1 cellular context compared by ENCODE assay signal in the genomic region with DNA sequence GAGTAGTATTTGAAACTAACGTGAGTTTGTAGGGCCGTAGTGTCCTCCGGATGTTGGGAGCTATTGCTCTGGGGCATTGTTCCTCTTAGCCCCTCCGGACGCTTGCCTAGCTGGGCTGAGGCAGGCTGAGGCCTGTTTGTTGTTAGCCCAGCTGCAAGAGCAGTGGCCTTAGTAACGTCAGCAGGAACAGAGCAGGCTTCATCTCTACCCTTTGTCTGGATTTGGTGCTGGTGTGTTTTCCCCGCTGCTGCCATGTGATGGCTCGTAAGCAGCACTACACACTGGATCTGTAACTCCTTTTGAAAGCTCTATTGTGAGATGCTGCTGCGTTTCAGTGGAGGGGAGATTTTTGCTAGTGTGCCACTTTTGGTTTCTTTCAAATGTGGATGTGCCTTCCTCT.
TF ChIP-seq lines count a peak whose summit lies in the region.

No MANE protein-coding gene starts in this region.

TF ChIP-seq in SK-N-SH treated with all-trans-retinoic acid at 6 μM for 48 hours, 23 proteins besides CTCF, POLR2A, EP300 and RAD21 (continued from another document):
- TF ChIP-seq, protein P1, sequence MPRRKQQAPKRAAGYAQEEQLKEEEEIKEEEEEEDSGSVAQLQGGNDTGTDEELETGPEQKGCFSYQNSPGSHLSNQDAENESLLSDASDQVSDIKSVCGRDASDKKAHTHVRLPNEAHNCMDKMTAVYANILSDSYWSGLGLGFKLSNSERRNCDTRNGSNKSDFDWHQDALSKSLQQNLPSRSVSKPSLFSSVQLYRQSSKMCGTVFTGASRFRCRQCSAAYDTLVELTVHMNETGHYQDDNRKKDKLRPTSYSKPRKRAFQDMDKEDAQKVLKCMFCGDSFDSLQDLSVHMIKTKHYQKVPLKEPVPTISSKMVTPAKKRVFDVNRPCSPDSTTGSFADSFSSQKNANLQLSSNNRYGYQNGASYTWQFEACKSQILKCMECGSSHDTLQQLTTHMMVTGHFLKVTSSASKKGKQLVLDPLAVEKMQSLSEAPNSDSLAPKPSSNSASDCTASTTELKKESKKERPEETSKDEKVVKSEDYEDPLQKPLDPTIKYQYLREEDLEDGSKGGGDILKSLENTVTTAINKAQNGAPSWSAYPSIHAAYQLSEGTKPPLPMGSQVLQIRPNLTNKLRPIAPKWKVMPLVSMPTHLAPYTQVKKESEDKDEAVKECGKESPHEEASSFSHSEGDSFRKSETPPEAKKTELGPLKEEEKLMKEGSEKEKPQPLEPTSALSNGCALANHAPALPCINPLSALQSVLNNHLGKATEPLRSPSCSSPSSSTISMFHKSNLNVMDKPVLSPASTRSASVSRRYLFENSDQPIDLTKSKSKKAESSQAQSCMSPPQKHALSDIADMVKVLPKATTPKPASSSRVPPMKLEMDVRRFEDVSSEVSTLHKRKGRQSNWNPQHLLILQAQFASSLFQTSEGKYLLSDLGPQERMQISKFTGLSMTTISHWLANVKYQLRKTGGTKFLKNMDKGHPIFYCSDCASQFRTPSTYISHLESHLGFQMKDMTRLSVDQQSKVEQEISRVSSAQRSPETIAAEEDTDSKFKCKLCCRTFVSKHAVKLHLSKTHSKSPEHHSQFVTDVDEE (CRISPR knock-in tag; IDR thresholded peaks at IDR 0.05), result no peak
- TF ChIP-seq GLIS3 (CRISPR knock-in tag; IDR thresholded peaks at IDR 0.05), result no peak
